ENCODE assay signal across 8 cellular contexts in the genomic region with DNA sequence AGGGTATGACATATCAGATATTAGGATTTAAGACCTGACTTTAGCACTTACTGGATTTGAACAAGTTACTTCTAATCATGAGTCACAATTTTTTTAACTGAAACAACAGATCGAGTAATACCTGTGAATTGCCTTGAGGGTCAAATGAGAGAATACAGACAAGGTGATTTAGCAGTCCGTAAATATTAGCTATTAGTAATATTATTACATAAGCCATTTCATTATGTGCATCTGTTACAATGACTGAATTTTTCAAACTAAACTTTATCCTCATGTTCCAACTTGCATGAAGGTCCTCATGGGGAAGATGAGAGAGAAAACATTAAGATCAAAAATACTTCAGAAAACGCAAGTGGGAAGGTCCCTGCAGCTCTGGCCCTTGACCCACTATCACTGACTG.
"Had no signal": no experiment of that assay in that cellular context is flagged by ENCODE, and none has a peak within 500 bp of the region (broad histone marks: within the 10 kb centered on the region; RNA-seq: fewer than 3 reads in every experiment).

No MANE protein-coding gene starts in this region.

- DNase-seq: H9, HCEC 1CT, KBM-7 had no signal

- ATAC-seq: GM23338, HepG2 had no signal

- H3K4me3 ChIP-seq: GM23338 had no signal

- FAIRE-seq: H1, H54, HepG2 had no signal

- H3K27ac ChIP-seq: HL-60 had no signal
